Comparison of ENCODE assay signal across 8 cellular contexts in genomic region chr12:13097526-13097925, GRCh38. TPM values are rescaled to one million over a fixed set of nuclear protein-coding genes. Genes with fewer than 3 reads are reported as not detected.
DNase-seq lines count a peak whose midpoint lies in the region; ATAC-seq and TF ChIP-seq lines count a peak whose summit lies in the region.

No MANE protein-coding gene starts in this region.

- TF ChIP-seq CTCF in H9 (conservative IDR thresholded peaks at IDR 0.05) (no peak), heart right ventricle (IDR thresholded peaks at IDR 0.05) (no peak), spleen (IDR thresholded peaks at IDR 0.05 in 8 of 11, conservative IDR thresholded peaks at IDR 0.05 in 3 of 11) (no peak), GM10266 (IDR thresholded peaks at IDR 0.05; ENCODE audit: control insufficient read depth, insufficient read depth, low read depth, missing control alignments) (no peak)

- H3K27ac Mint-ChIP-seq in H9: peak overlapping the region in 2 of 3 experiments; percentile 60 to 79; a peak in 3 of 7 replicates

- no CpG with 5 or more reads among the region's 6 CpGs for WGBS in H9 (ENCODE audit: extremely low coverage, insufficient read length, low lambda C conversion rate)
- WGBS in heart right ventricle, 2 donors: 25 to 44% methylated on average over 6 of the region's 6 CpGs
- WGBS in spleen, 5 donors: 24 to 42% (median 29%) methylated on average over 6 of the region's 6 CpGs

- H3K9me3 ChIP-seq in H9 (ENCODE audit: control insufficient read depth, low read depth, low read length) (no peaks in the 10 kb centered on the region), SJSA1 (replicated peaks) (no peaks in the 10 kb centered on the region), heart right ventricle (no peaks in the 10 kb centered on the region), spleen (no peaks in the 10 kb centered on the region)

- H2AFZ ChIP-seq in H9 (ENCODE audit: low read length): no peak overlapping the region

- no peak overlapping the region for H2AK5ac ChIP-seq in H9 (ENCODE audit: insufficient read length, low read length)

- peaks cover 11% of the 10 kb centered on the region for H3K23me2 ChIP-seq in H9 (ENCODE audit: insufficient read length, low read depth, low read length, poor library complexity, severe bottlenecking)

- H3K36me3 Mint-ChIP-seq in H9 (ENCODE audit: insufficient read depth in 1 of 3, low read depth in 3 of 3): no peaks in the 10 kb centered on the region

- intact Hi-C loops in heart right ventricle (cut with DNase I) (loop anchor here (1.0 to 10.0 kb wide), 9 partner anchors 53 to 185 kb away; partner anchors contain the start of genes HEBP1 (in 2 of the 10) and FAM234B (in 1 of the 10)), spleen (cut with DNase I; ENCODE audit: low total_unique reads) (no loop called here)

- H3K4me3 Mint-ChIP-seq in H9: no peak overlapping the region

- H3K14ac ChIP-seq in H9 (ENCODE audit: insufficient read depth, low read length): no peak overlapping the region

- no peaks in the 10 kb centered on the region for H3K27me3 ChIP-seq in H9 (ENCODE audit: insufficient read depth, low read length)
- no peaks in the 10 kb centered on the region for H3K27me3 ChIP-seq in SJSA1 (replicated peaks)
- H3K27me3 ChIP-seq in heart right ventricle: no peaks in the 10 kb centered on the region
- no peaks in the 10 kb centered on the region for H3K27me3 ChIP-seq in spleen (replicated peaks in 1 of 7)

- no peak for TF ChIP-seq POLR2A in spleen (IDR thresholded peaks at IDR 0.05)

- no peak overlapping the region for H3T11ph ChIP-seq in H9 (ENCODE audit: low read length)

- H3K4me3 ChIP-seq in SJSA1 (no peak overlapping the region), heart right ventricle (peak overlapping the region in 9 of 10 donors; percentile 17 to 46 (median 43)), spleen (peak overlapping the region in 6 of 8 donors; percentile 23 to 62 (median 26))

- H3K4me1 ChIP-seq in H9 (ENCODE audit: insufficient read depth, low read length) (peaks cover 9% of the 10 kb centered on the region; the same call in 1 of the 2 replicates), SJSA1 (replicated peaks) (peaks cover 78% of the 10 kb centered on the region), heart right ventricle (peaks cover 10 to 71% (median 50%) of the 10 kb centered on the region in 9 donors), spleen (peaks cover 24 to 60% (median 51%) of the 10 kb centered on the region in 6 donors)

- H3K9me3 Mint-ChIP-seq in H9: no peaks in the 10 kb centered on the region

- no peak overlapping the region for H2BK5ac ChIP-seq in H9 (ENCODE audit: insufficient read length, low read length)

- no peak overlapping the region for H2BK12ac ChIP-seq in H9 (ENCODE audit: insufficient read length, low read depth, low read length)

- H3K18ac ChIP-seq in H9 (ENCODE audit: insufficient read length, low read depth, low read length): no peak overlapping the region

- no peak overlapping the region for H3K9ac ChIP-seq in H9 (ENCODE audit: extremely low read depth, insufficient read length, low read length)

- no peak overlapping the region for H3K27ac ChIP-seq in H9 (ENCODE audit: insufficient read length, low read depth, low read length)
- H3K27ac ChIP-seq in SJSA1: peak overlapping the region; percentile 100
- H3K27ac ChIP-seq in heart right ventricle: peak overlapping the region; percentile 32 to 98 (median 96)
- H3K27ac ChIP-seq in spleen: peak overlapping the region; percentile 44 to 96 (median 89)

- peak in 4 of 8 donors; percentile 1 to 16 (median 8) for ATAC-seq in heart right ventricle
- ATAC-seq in HG03280 (IDR thresholded peaks at IDR 0.05; ENCODE audit: unreplicated experiment): no peak

- H4K5ac ChIP-seq in H9 (ENCODE audit: insufficient read length, low read depth, low read length): no peak overlapping the region

- H3K36me3 ChIP-seq in SJSA1 (0 out of 2 replicates have a peak, but pooled peaks cover 3% of the 10 kb centered on the region), heart right ventricle (no peaks in the 10 kb centered on the region), spleen (no peaks in the 10 kb centered on the region)

- H3K4ac ChIP-seq in H9 (ENCODE audit: low read depth, low read length): no peak overlapping the region

- no peak overlapping the region for H4K8ac ChIP-seq in H9 (replicated peaks; ENCODE audit: insufficient read length, low read depth, low read length)

- no peak overlapping the region for H2BK120ac ChIP-seq in H9 (ENCODE audit: low read depth, low read length, poor library complexity, severe bottlenecking)

- no peak overlapping the region for H3K56ac ChIP-seq in H9 (ENCODE audit: insufficient read length, low read depth, low read length)

- H3K23ac ChIP-seq in H9 (ENCODE audit: insufficient read length, low read depth, low read length): no peak overlapping the region

- peaks cover 6% of the 10 kb centered on the region for H3K27me3 Mint-ChIP-seq in H9 (ENCODE audit: low read depth)

- DNase-seq in H9 (no peak), SJSA1 (ENCODE audit: low read depth in 1 of 2, low spot score in 2 of 2) (no peak), heart right ventricle (no peak), spleen (no peak), OCI-M2 (lab: John Stamatoyannopoulos, UW; ENCODE audit: unreplicated experiment) (no peak), GM10266 (ENCODE audit: extremely low spot score) (no peak), NCI-H128 (lab: John Stamatoyannopoulos, UW; ENCODE audit: unreplicated experiment) (no peak)

- no peaks in the 10 kb centered on the region for H3K79me2 ChIP-seq in H9 (ENCODE audit: insufficient read depth, low read length)

- no peak overlapping the region for H3K4me2 ChIP-seq in H9 (ENCODE audit: insufficient read depth, insufficient read length, low read length)

- H4K91ac ChIP-seq in H9 (ENCODE audit: insufficient read length, low read depth, low read length): no peak overlapping the region

- no peaks in the 10 kb centered on the region for H4K20me1 ChIP-seq in H9 (ENCODE audit: control insufficient read depth, insufficient read depth, insufficient read length)

- H2BK15ac ChIP-seq in H9 (ENCODE audit: low read depth, low read length): no peak overlapping the region

- no peak overlapping the region for H2BK20ac ChIP-seq in H9 (ENCODE audit: low read depth, low read length, poor library complexity, severe bottlenecking)

- H3K79me1 ChIP-seq in H9 (ENCODE audit: insufficient read depth, low read depth, low read length, poor library complexity, severe bottlenecking): no peaks in the 10 kb centered on the region

- H3K4me1 Mint-ChIP-seq in H9: peaks cover 35 to 39% of the 10 kb centered on the region in 2 experiments

RNA-seq across cellular contexts. Expression of gene GSG1, which starts 5.9 kb away (rescaled TPM):
- 0.22 and 0.33 TPM in 2 replicates for total RNA-seq in H9 (2021)
- 0.32 TPM in 1 of 2 replicates, not detected in the other for total RNA-seq in SJSA1 (2014; rRNA removed; shearing (Covaris generic))
- not detected for total RNA-seq in heart right ventricle
- not detected for polyA plus RNA-seq in heart right ventricle
- not detected for total RNA-seq in spleen
- not detected for polyA plus RNA-seq in spleen

RNA-seq across cellular contexts. Expression of gene FAM234B, which starts 53.3 kb away (rescaled TPM):
- total RNA-seq in H9 (2021) (20.2 and 20.8 TPM in 2 replicates), heart right ventricle (1 to 10 TPM; 1.4 to 3.6 (median 2.5) TPM), spleen (1 to 10 TPM; 4.2 to 8.2 (median 7.3) TPM)
- 3.5 and 6.8 TPM in 2 replicates for total RNA-seq in SJSA1 (2014; rRNA removed; shearing (Covaris generic))
- polyA plus RNA-seq in heart right ventricle (1 to 10 TPM in 1 of 2 donors, under 1 TPM in 1; 0.59 to 1.1 TPM), spleen (1 to 10 TPM in 2 of 3 donors, under 1 TPM in 1; 0.59 to 1.2 (median 1.0) TPM)
